ENCODE assay signal across 28 cellular contexts in the genomic region with DNA sequence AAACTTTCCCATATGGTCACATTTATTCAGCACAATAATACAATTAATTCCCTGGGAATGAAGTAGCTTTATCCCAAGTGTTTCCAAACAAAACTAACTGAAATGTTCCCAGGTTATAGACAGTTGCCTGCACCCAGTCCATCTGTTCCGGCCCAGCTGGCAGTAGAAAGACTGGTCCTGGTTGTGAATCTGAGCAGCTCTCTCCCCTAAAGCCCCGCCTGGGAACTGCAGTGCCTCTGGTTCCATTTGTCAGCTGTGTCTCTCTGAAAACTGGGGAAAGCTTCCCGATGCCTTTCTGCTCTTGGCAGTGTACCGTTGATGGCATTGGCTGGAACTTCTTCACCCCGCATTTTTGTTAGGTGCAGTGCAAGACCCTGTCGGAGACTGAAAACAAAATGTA. TPM values are rescaled to one million over a fixed set of nuclear protein-coding genes. Genes with fewer than 3 reads are reported as not detected.
A peak's percentile ranks its signal among the peaks of the same experiment; 100 is the strongest.
DNase-seq lines count a peak whose midpoint lies in the region; ATAC-seq, FAIRE-seq and TF ChIP-seq lines count a peak whose summit lies in the region.
"Had no signal": no experiment of that assay in that cellular context is flagged by ENCODE, and none has a peak within 500 bp of the region (broad histone marks: within the 10 kb centered on the region; RNA-seq: fewer than 3 reads in every experiment).

No MANE protein-coding gene starts in this region.

- H3K9me3 ChIP-seq in osteoblast (ENCODE audit: low read depth, low read length) (no peaks in the 10 kb centered on the region), left ventricle myocardium inferior (replicated peaks) (no peaks in the 10 kb centered on the region)
- H3K9me3 ChIP-seq: left lung, neutrophil, prostate gland, SJCRH30, upper lobe of left lung had no signal

- H3K27me3 ChIP-seq in osteoblast (ENCODE audit: insufficient read depth, low read length) (no peaks in the 10 kb centered on the region), left ventricle myocardium inferior (ENCODE audit: low read depth) (no peaks in the 10 kb centered on the region)
- H3K27me3 ChIP-seq: cardiac muscle cell, left lung, neutrophil, SJCRH30, upper lobe of left lung had no signal

- ATAC-seq in HG03135 (IDR thresholded peaks at IDR 0.05; ENCODE audit: unreplicated experiment) = no peak
- ATAC-seq: left lung, sciatic nerve had no signal

- FAIRE-seq in GM19239 (lab: Jason Lieb, UNC) = no peak
- FAIRE-seq: A204.1, H1 had no signal

- no peak overlapping the region for H3K4me2 ChIP-seq in osteoblast (ENCODE audit: insufficient read depth, low read length)

- no peak overlapping the region for H2AFZ ChIP-seq in osteoblast (ENCODE audit: low read length)

- H4K20me1 ChIP-seq in osteoblast (ENCODE audit: insufficient read depth, low read length) = peaks cover 3% of the 10 kb centered on the region

- H3K4me3 ChIP-seq in osteoblast (ENCODE audit: insufficient read depth, low read length) (no peak overlapping the region), left ventricle myocardium inferior (no peak overlapping the region)
- H3K4me3 ChIP-seq: cardiac muscle cell, left lung, prostate gland, SJCRH30, upper lobe of left lung had no signal

- TF ChIP-seq CTCF in osteoblast (IDR thresholded peaks at IDR 0.05; ENCODE audit: extremely low read depth, low read depth, low read length) (no peak), left ventricle myocardium inferior (IDR thresholded peaks at IDR 0.05; ENCODE audit: borderline replicate concordance) (no peak)

- no peak overlapping the region for H3K27ac ChIP-seq in osteoblast (ENCODE audit: low read depth, low read length)
- H3K27ac ChIP-seq in left ventricle myocardium inferior (replicated peaks) = no peak overlapping the region
- H3K27ac ChIP-seq: cardiac muscle cell, left lung, neutrophil, prostate gland, SJCRH30, upper lobe of left lung had no signal

- H3K79me2 ChIP-seq in osteoblast (ENCODE audit: insufficient read depth, low read length) = peaks cover 92% of the 10 kb centered on the region

- intact Hi-C loops in left ventricle myocardium inferior (cut with micrococcal nuclease) = no loop called here

- DNase-seq in D341Med (ENCODE audit: low spot score) (peak; percentile 55), NCI-H2171 treated with DMSO at 0.1 percent for 48 hours (lab: John Stamatoyannopoulos, UW) (peak; percentile 83), cerebellar cortex (ENCODE audit: low spot score) (peak; percentile 94), osteoblast (ENCODE audit: insufficient read length, low spot score, missing footprints) (peak; percentile 26), GM19239 (ENCODE audit: insufficient read length, low spot score) (no peak), left ventricle myocardium inferior (no peak), NOMO-1 treated with DMSO at 0.1 percent for 48 hours (lab: John Stamatoyannopoulos, UW; ENCODE audit: unreplicated experiment) (no peak)
- DNase-seq: activated CD4-positive, alpha-beta T cell treated with anti-CD3 and anti-CD28 coated beads, Interleukin-2, amount 10 ng/mL, durations not matched to agents 7 days and 5 days; activated effector memory CD4-positive, alpha-beta T cell treated with Interleukin-2 at 50 U/mL for 16 hours; activated T-cell treated with anti-CD3 and anti-CD28 coated beads, Interleukin-2, amount 50 U/mL, for 1 hour; AML-193; CD4-positive, alpha-beta T cell; left lung; mesenchymal stem cell; NCI-H1048; NCI-H510A treated with DMSO at 0.1 percent for 48 hours; SJCRH30; stimulated activated CD4-positive, alpha-beta T cell treated with anti-CD3 and anti-CD28 coated beads, Interleukin-12 subunit alpha, Interleukin-12 subunit beta, amount 100 ng/mL, for 4 hours; stimulated activated CD4-positive, alpha-beta T cell treated with anti-CD3 and anti-CD28 coated beads, Interleukin-2, amount 100 ng/mL, for 48 hours; T-helper 9 cell; upper lobe of left lung had no signal

- H3K4me1 ChIP-seq in osteoblast (ENCODE audit: insufficient read depth, low read length) (peaks cover 4% of the 10 kb centered on the region), left ventricle myocardium inferior (peaks cover 10% of the 10 kb centered on the region)
- H3K4me1 ChIP-seq: left lung, prostate gland had no signal

- H3K36me3 ChIP-seq in osteoblast (ENCODE audit: insufficient read depth, low read length) (peaks cover 42% of the 10 kb centered on the region), left ventricle myocardium inferior (no peaks in the 10 kb centered on the region)
- H3K36me3 ChIP-seq: cardiac muscle cell, neutrophil, prostate gland had no signal

RNA-seq across cellular contexts. Expression of a gene that starts 8.7 kb away (rescaled TPM):
- total RNA-seq in osteoblast (56.8 and 58.0 TPM in 2 replicates), left ventricle myocardium inferior (3.1 TPM)

Comparison
In these comparisons a context has a peak if more than half of its experiments do, and no peak if none do; other contexts are left out.
1. DNase-seq: peak in D341Med (single experiment), NCI-H2171 treated with DMSO at 0.1 percent for 48 hours (single experiment), cerebellar cortex (single experiment) and osteoblast (single experiment); none in GM19239 (single experiment), left ventricle myocardium inferior (single experiment) and NOMO-1 treated with DMSO at 0.1 percent for 48 hours (single experiment).
2. RNA of a gene that starts 8.7 kb away (total RNA-seq): 56.8 to 58.0 TPM in osteoblast; 3.1 TPM in left ventricle myocardium inferior (single experiment); every median in the first group is over 10 times any median in the second.